ENCODE assay signal across 9 cellular contexts in the genomic region with DNA sequence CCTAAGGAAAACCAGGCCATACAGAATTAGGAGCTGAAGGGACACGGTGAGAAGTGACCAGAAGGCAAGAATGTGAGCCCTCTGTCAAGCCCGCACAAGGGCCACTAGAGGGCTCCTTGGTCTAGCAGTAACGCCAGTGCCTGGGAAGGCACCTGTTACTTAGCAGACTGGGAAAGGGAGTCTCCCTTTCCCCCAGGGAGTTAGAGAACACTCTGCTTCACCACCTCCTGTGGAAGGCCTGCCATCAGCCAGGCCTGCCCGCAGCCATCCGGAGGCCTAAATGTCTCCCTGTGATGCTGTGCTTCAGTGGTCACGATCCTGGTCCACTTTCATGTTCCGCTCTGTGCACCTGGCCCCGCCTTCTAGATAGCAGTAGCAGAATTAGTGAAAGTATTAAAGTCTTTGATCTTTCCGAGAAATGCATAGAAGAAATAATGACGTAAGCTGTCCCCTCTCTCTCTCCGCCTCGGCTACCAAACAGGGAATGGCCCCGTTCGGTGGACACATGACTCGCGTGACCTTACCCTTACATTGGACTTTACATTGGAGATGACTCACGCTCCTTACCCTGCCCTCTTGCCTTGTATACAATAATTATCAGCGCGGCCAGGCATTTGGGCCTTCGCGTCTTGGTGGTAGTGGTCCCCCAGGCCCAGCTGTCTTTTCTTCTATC. TPM values are rescaled to one million over a fixed set of nuclear protein-coding genes. Genes with fewer than 3 reads are reported as not detected.
DNase-seq lines count a peak whose midpoint lies in the region; ATAC-seq and TF ChIP-seq lines count a peak whose summit lies in the region.
"Had no signal": no experiment of that assay in that cellular context is flagged by ENCODE, and none has a peak within 500 bp of the region (broad histone marks: within the 10 kb centered on the region; RNA-seq: fewer than 3 reads in every experiment).

No MANE protein-coding gene starts in this region.

- no peaks in the 10 kb centered on the region for H3F3A ChIP-seq in SU-DHL-6 (ENCODE audit: insufficient read depth)

- H3K4me3 ChIP-seq in SU-DHL-6 (ENCODE audit: insufficient read depth, low read length, poor library complexity, severe bottlenecking) = no peak overlapping the region

- no peak overlapping the region for H2AFZ ChIP-seq in SU-DHL-6 (ENCODE audit: low read depth, low read length, severe bottlenecking)

- H3K27ac Mint-ChIP-seq in nephron progenitor cell = no peak overlapping the region
- H3K27ac Mint-ChIP-seq: activated T-cell treated with anti-CD3 and anti-CD28 coated beads, Interleukin-2, amount 50 U/mL, for 72 hours had no signal

- H3K27me3 Mint-ChIP-seq in nephron progenitor cell (ENCODE audit: low read depth, poor library complexity) = peaks cover 39% of the 10 kb centered on the region

- no peak overlapping the region for H3K4me3 Mint-ChIP-seq in nephron progenitor cell
- H3K4me3 Mint-ChIP-seq: activated T-cell treated with anti-CD3 and anti-CD28 coated beads, Interleukin-2, amount 50 U/mL, for 72 hours had no signal

- no peaks in the 10 kb centered on the region for H4K20me1 ChIP-seq in SU-DHL-6 (ENCODE audit: low read depth, low read length)

- H3K9me3 Mint-ChIP-seq in nephron progenitor cell = peaks cover 12% of the 10 kb centered on the region
- H3K9me3 Mint-ChIP-seq: activated T-cell treated with anti-CD3 and anti-CD28 coated beads, Interleukin-2, amount 50 U/mL, for 72 hours had no signal

- no peaks in the 10 kb centered on the region for H3K9me3 ChIP-seq in SU-DHL-6 (ENCODE audit: insufficient read depth, low read length)

- TF ChIP-seq CTCF in SU-DHL-6 (IDR thresholded peaks at IDR 0.05; ENCODE audit: insufficient read depth, low read length, poor library complexity, severe bottlenecking) (peak; percentile 57), nephron progenitor cell (IDR thresholded peaks at IDR 0.05) (peak; percentile 69)

- peak; percentile 25 for DNase-seq in activated CD4-positive, alpha-beta T cell treated with anti-CD3 and anti-CD28 coated beads for 1 hour
- no peak for DNase-seq in activated CD4-positive, alpha-beta T cell treated with anti-CD3 and anti-CD28 coated beads, Interleukin-2, amount 50 U/mL, for 4 hours
- DNase-seq in NAMALWA (ENCODE audit: low spot score) = peak; percentile 59
- peak; percentile 45 to 65 for DNase-seq in erythroblast (lab: John Stamatoyannopoulos, UW)
- no peak for DNase-seq in nephron progenitor cell
- DNase-seq in mesenteric fat pad (ENCODE audit: low spot score) = no peak

- no peaks in the 10 kb centered on the region for H3K9me2 ChIP-seq in SU-DHL-6 (replicated peaks; ENCODE audit: insufficient read depth, low read length)

- no peak for TF ChIP-seq POLR2A in erythroblast (IDR thresholded peaks at IDR 0.05; ENCODE audit: low read length)
- TF ChIP-seq POLR2A in GM18505 (IDR thresholded peaks at IDR 0.05; ENCODE audit: borderline replicate concordance, extremely low read depth, insufficient read depth, insufficient read length) = no peak

- no peaks in the 10 kb centered on the region for H3K36me3 Mint-ChIP-seq in nephron progenitor cell (ENCODE audit: low read depth)

- H3K27me3 ChIP-seq in SU-DHL-6 (ENCODE audit: low read length) = no peaks in the 10 kb centered on the region

- H3K27ac ChIP-seq in SU-DHL-6 (ENCODE audit: low read depth, low read length) = no peak overlapping the region

- ATAC-seq in GM18505 (IDR thresholded peaks at IDR 0.05; ENCODE audit: unreplicated experiment) = no peak
- ATAC-seq: activated T-cell treated with anti-CD3 and anti-CD28 coated beads, Interleukin-2, amount 50 U/mL, for 72 hours had no signal

- H3K4me1 Mint-ChIP-seq in nephron progenitor cell = peaks cover 4% of the 10 kb centered on the region

- H3K9ac ChIP-seq in SU-DHL-6 (ENCODE audit: low read length) = no peak overlapping the region

- no peak overlapping the region for H3K4me2 ChIP-seq in SU-DHL-6 (ENCODE audit: low read depth, low read length, poor library complexity, severe bottlenecking)

- H3K79me2 ChIP-seq in SU-DHL-6 (ENCODE audit: insufficient read depth, low read length) = no peaks in the 10 kb centered on the region

- H3K36me3 ChIP-seq in SU-DHL-6 (ENCODE audit: low read length) = no peaks in the 10 kb centered on the region

RNA-seq across cellular contexts. Expression of a gene that starts 10.7 kb away (rescaled TPM):
- 355 TPM for total RNA-seq in mesenteric fat pad

RNA-seq across cellular contexts. Expression of a gene that starts 33.9 kb away (rescaled TPM):
- total RNA-seq in mesenteric fat pad = 147 TPM

RNA-seq across cellular contexts. Expression of a gene that starts 49.6 kb away (rescaled TPM):
- total RNA-seq in mesenteric fat pad = not detected
- total RNA-seq: activated T-cell treated with anti-CD3 and anti-CD28 coated beads, Interleukin-2, amount 50 U/mL, for 72 hours had no signal

RNA-seq across cellular contexts. Expression of a gene that starts 56.9 kb away (rescaled TPM):
- 12.9 TPM for total RNA-seq in mesenteric fat pad

Comparison
In these comparisons a context has a peak if more than half of its experiments do, and no peak if none do; other contexts are left out.
1. DNase-seq: peak in activated CD4-positive, alpha-beta T cell treated with anti-CD3 and anti-CD28 coated beads for 1 hour (single experiment), NAMALWA (single experiment) and erythroblast (2 of 2); none in activated CD4-positive, alpha-beta T cell treated with anti-CD3 and anti-CD28 coated beads, Interleukin-2, amount 50 U/mL, for 4 hours (0 of 2), nephron progenitor cell (single experiment) and mesenteric fat pad (single experiment).